ENCODE assay signal across 8 cellular contexts in the genomic region with DNA sequence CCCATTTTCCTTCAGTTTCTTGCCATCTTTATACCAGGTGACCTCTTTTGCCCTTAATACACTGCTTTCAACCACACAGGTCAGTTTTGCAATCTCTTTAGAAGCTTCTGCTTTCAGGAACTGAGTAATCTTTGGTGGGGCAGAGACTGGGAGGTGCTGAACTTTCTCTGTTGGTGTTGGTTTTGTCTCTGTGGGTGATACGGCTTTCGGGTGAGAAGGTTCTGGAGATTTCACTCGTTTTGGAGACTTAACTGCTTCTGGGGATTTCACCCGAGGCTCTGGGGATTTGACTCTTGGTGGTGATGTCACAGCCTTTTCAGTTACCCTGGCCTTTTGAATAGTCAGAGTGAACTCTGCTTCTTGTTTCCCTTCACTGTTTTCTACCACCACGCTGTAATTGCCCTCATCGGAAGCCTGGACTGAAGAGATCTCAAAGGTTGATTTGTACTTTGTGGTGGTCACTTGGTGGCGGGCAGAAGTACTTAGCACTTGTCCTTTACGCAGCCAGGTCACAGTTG. TPM values are rescaled to one million over a fixed set of nuclear protein-coding genes. Genes with fewer than 3 reads are reported as not detected.
A peak's percentile ranks its signal among the peaks of the same experiment; 100 is the strongest.
DNase-seq lines count a peak whose midpoint lies in the region; ATAC-seq, FAIRE-seq and TF ChIP-seq lines count a peak whose summit lies in the region.

No MANE protein-coding gene starts in this region.

- H3K27me3 ChIP-seq in bronchial epithelial cell (ENCODE audit: control insufficient read depth, insufficient read depth, low read length), result no peaks in the 10 kb centered on the region

- H3K36me3 ChIP-seq in bronchial epithelial cell (ENCODE audit: control insufficient read depth, insufficient read depth, low read length), result peaks cover 2% of the 10 kb centered on the region

- peak; percentile 90 for FAIRE-seq in GM12892 (lab: Jason Lieb, UNC)
- no peak for FAIRE-seq in bronchial epithelial cell (lab: Jason Lieb, UNC)

- no peak overlapping the region for H3K4me3 ChIP-seq in bronchial epithelial cell (ENCODE audit: low read depth, low read length)

- TF ChIP-seq POLR2A in GM12892 (IDR thresholded peaks at IDR 0.05; ENCODE audit: low read depth, low read length), result no peak

- DNase-seq in GM12892 (ENCODE audit: insufficient read length), result peak; percentile 10
- DNase-seq in bronchial epithelial cell (ENCODE audit: low read depth), result peak; percentile 12
- DNase-seq in NCI-H187 (lab: John Stamatoyannopoulos, UW), result no peak
- no peak for DNase-seq in NCI-H1436 treated with DMSO at 0.1 percent for 48 hours (lab: John Stamatoyannopoulos, UW)
- DNase-seq in Ammon's horn (ENCODE audit: low spot score), result no peak
- DNase-seq in foreskin melanocyte, result no peak

- ATAC-seq in GM21367 (IDR thresholded peaks at IDR 0.05; ENCODE audit: unreplicated experiment) (peak; percentile 92), HG03558 (IDR thresholded peaks at IDR 0.05; ENCODE audit: extremely low read depth, unreplicated experiment) (peak; percentile 91)

- TF ChIP-seq CTCF in bronchial epithelial cell (IDR thresholded peaks at IDR 0.05; ENCODE audit: insufficient read depth, low read length, severe bottlenecking), result no peak

RNA-seq across cellular contexts. Expression of gene PLEKHA3, which starts 50.4 kb away (rescaled TPM):
- polyA plus RNA-seq in GM12892 (2012; ENCODE audit: missing spikeins), result 8.4 TPM
- 4.7 and 5.5 TPM in 2 replicates for total RNA-seq in bronchial epithelial cell

RNA-seq across cellular contexts. Expression of gene FKBP7, which starts 52.3 kb away (rescaled TPM):
- 7.2 TPM for polyA plus RNA-seq in GM12892 (2012; ENCODE audit: missing spikeins)
- total RNA-seq in bronchial epithelial cell, result 0.64 and 1.3 TPM in 2 replicates

Comparison
In these comparisons a context has a peak if more than half of its experiments do, and no peak if none do; other contexts are left out.
1. DNase-seq: peak in GM12892 (single experiment) and bronchial epithelial cell (single experiment); none in NCI-H187 (0 of 2), NCI-H1436 treated with DMSO at 0.1 percent for 48 hours (single experiment), Ammon's horn (single experiment) and foreskin melanocyte (single experiment).